ENCODE assay signal across 15 cellular contexts in genomic region chr9:3992924-3993323, GRCh38.
A peak's percentile ranks its signal among the peaks of the same experiment; 100 is the strongest.
DNase-seq lines count a peak whose midpoint lies in the region; ATAC-seq, FAIRE-seq and TF ChIP-seq lines count a peak whose summit lies in the region.
"Had no signal": no experiment of that assay in that cellular context is flagged by ENCODE, and none has a peak within 500 bp of the region (broad histone marks: within the 10 kb centered on the region; RNA-seq: fewer than 3 reads in every experiment).

No MANE protein-coding gene starts in this region.

- no peak overlapping the region for H2AK5ac ChIP-seq in trophoblast cell (ENCODE audit: low read length)

- no peak overlapping the region for H3K4me3 ChIP-seq in foreskin fibroblast (ENCODE audit: low read depth in 1 of 2, low read length in 2 of 2)
- no peak overlapping the region for H3K4me3 ChIP-seq in trophoblast cell (ENCODE audit: low read depth, low read length)
- H3K4me3 ChIP-seq in kidney (ENCODE audit: low read length in 2 of 2), result no peak overlapping the region
- H3K4me3 ChIP-seq: lung, upper lobe of right lung had no signal

- H3K18ac ChIP-seq in trophoblast cell (ENCODE audit: low read length), result no peak overlapping the region

- H2BK12ac ChIP-seq in trophoblast cell (ENCODE audit: low read length), result no peak overlapping the region

- H4K12ac ChIP-seq in trophoblast cell (ENCODE audit: low read depth, low read length), result no peak overlapping the region

- no peak overlapping the region for H4K8ac ChIP-seq in trophoblast cell (ENCODE audit: low read depth, low read length)

- H3K9me3 ChIP-seq in trophoblast cell (ENCODE audit: insufficient read depth, low read depth, low read length), result no peaks in the 10 kb centered on the region
- H3K9me3 ChIP-seq in kidney (ENCODE audit: control insufficient read depth in 1 of 2, low read length in 2 of 2), result peaks cover 0 to 6% of the 10 kb centered on the region in 2 donors
- H3K9me3 ChIP-seq: upper lobe of right lung had no signal

- H3K4ac ChIP-seq in trophoblast cell (ENCODE audit: low read depth, low read length), result no peak overlapping the region

- WGBS in trophoblast cell (ENCODE audit: extremely low coverage, insufficient coverage, insufficient read length), result no CpG with 5 or more reads among the region's 3 CpGs

- intact Hi-C loops in kidney (cut with DNase I), result no loop called here

- H3K23ac ChIP-seq in trophoblast cell (ENCODE audit: low read length), result no peak overlapping the region

- H3K79me1 ChIP-seq in trophoblast cell (ENCODE audit: low read length), result no peaks in the 10 kb centered on the region

- no peak overlapping the region for H2BK120ac ChIP-seq in trophoblast cell (ENCODE audit: insufficient read depth, low read length, poor library complexity)

- H4K91ac ChIP-seq in trophoblast cell (ENCODE audit: low read depth, low read length), result no peak overlapping the region

- no peaks in the 10 kb centered on the region for H3K79me2 ChIP-seq in trophoblast cell (ENCODE audit: control insufficient read depth, insufficient read depth, low read length, poor library complexity)

- H2BK5ac ChIP-seq in trophoblast cell (ENCODE audit: low read depth, low read length, poor library complexity), result no peak overlapping the region

- no peak for FAIRE-seq in kidney (lab: Jason Lieb, UNC)
- FAIRE-seq: colon had no signal

- H3K36me3 ChIP-seq in trophoblast cell (ENCODE audit: control insufficient read depth in 1 of 2, insufficient read depth in 2 of 2, low read length in 2 of 2) (no peaks in the 10 kb centered on the region), kidney (ENCODE audit: control insufficient read depth in 1 of 2, insufficient read depth in 2 of 2, low read length in 2 of 2) (no peaks in the 10 kb centered on the region)
- H3K36me3 ChIP-seq: upper lobe of right lung had no signal

- no peak overlapping the region for H3K14ac ChIP-seq in trophoblast cell (ENCODE audit: low read length)

- H3K27me3 ChIP-seq in trophoblast cell (ENCODE audit: insufficient read depth, low read length), result no peaks in the 10 kb centered on the region
- H3K27me3 ChIP-seq: upper lobe of right lung had no signal

- no peak overlapping the region for H3K4me2 ChIP-seq in trophoblast cell (ENCODE audit: low read length)

- H2AFZ ChIP-seq in trophoblast cell (ENCODE audit: insufficient read depth, low read length, poor library complexity), result no peak overlapping the region

- TF ChIP-seq CTCF in foreskin fibroblast (IDR thresholded peaks at IDR 0.05; ENCODE audit: low read depth, low read length), result no peak
- no peak for TF ChIP-seq CTCF in kidney (IDR thresholded peaks at IDR 0.05; ENCODE audit: borderline replicate concordance, extremely low read depth, insufficient read depth)

- H3K27ac ChIP-seq in trophoblast cell (ENCODE audit: low read depth, low read length) (no peak overlapping the region), kidney (ENCODE audit: low read depth in 2 of 2, low read length in 2 of 2) (no peak overlapping the region)
- H3K27ac ChIP-seq: 22Rv1, upper lobe of right lung had no signal

- H3K4me1 ChIP-seq in trophoblast cell (ENCODE audit: control insufficient read depth in 1 of 2, insufficient read depth in 2 of 2, low read length in 2 of 2) (no peaks in the 10 kb centered on the region), kidney (ENCODE audit: control insufficient read depth in 1 of 2, insufficient read depth in 1 of 2, low read depth in 1 of 2, low read length in 2 of 2) (peaks cover 0 to 3% of the 10 kb centered on the region in 2 donors)
- H3K4me1 ChIP-seq: upper lobe of right lung had no signal

- H3K9ac ChIP-seq in trophoblast cell (ENCODE audit: low read length) (no peak overlapping the region), kidney (ENCODE audit: low read length in 2 of 2) (no peak overlapping the region)

- no peak for ATAC-seq in GM19328 (IDR thresholded peaks at IDR 0.05; ENCODE audit: unreplicated experiment)
- ATAC-seq: upper lobe of right lung had no signal

- DNase-seq in DMS 273 (lab: John Stamatoyannopoulos, UW; ENCODE audit: unreplicated experiment) (peak; percentile 46), DMS 273 treated with DMSO at 0.1 percent for 48 hours (lab: John Stamatoyannopoulos, UW) (no peak), amniotic epithelial cell (ENCODE audit: low read depth) (peak; percentile 87), foreskin fibroblast (peak; percentile 8 to 36), trophoblast cell (peak; percentile 12 to 53), kidney (no peak)
- DNase-seq in activated CD4-positive, alpha-beta T cell treated with anti-CD3 and anti-CD28 coated beads for 4 hours, result no peak
- DNase-seq: activated CD8-positive, alpha-beta memory T cell treated with anti-CD3 and anti-CD28 coated beads for 24 hours; activated naive CD4-positive, alpha-beta T cell treated with Interleukin-2 at 50 U/mL for 16 hours; NCI-H510A; upper lobe of right lung had no signal

Comparison
In these comparisons a context has a peak if more than half of its experiments do, and no peak if none do; other contexts are left out.
1. DNase-seq: peak in DMS 273 (single experiment), amniotic epithelial cell (single experiment), foreskin fibroblast (2 of 2) and trophoblast cell (2 of 2); none in DMS 273 treated with DMSO at 0.1 percent for 48 hours (single experiment), kidney (single experiment) and activated CD4-positive, alpha-beta T cell treated with anti-CD3 and anti-CD28 coated beads for 4 hours (0 of 2).